In genomic region chr5:151553130-151553670, GRCh38 we compare ENCODE assay signal across 18 cellular contexts. TPM values are rescaled to one million over a fixed set of nuclear protein-coding genes. Genes with fewer than 3 reads are reported as not detected.
A peak's percentile ranks its signal among the peaks of the same experiment; 100 is the strongest.
DNase-seq lines count a peak whose midpoint lies in the region; ATAC-seq lines count a peak whose summit lies in the region.
"Had no signal": no experiment of that assay in that cellular context is flagged by ENCODE, and none has a peak within 500 bp of the region (broad histone marks: within the 10 kb centered on the region; RNA-seq: fewer than 3 reads in every experiment).

No MANE protein-coding gene starts in this region.

- peaks cover 1% of the 10 kb centered on the region for H3K27me3 Mint-ChIP-seq in dendritic cell treated with granulocyte-macrophage colony-stimulating factor and Interleukin-4, amounts not matched to agents 40 ng/mL and 50 ng/mL, for 4 days
- H3K27me3 Mint-ChIP-seq: CD4-positive, alpha-beta memory T cell; IgD-negative memory B cell had no signal

- no peaks in the 10 kb centered on the region for H3K9me3 Mint-ChIP-seq in dendritic cell treated with granulocyte-macrophage colony-stimulating factor and Interleukin-4, amounts not matched to agents 40 ng/mL and 50 ng/mL, for 4 days
- H3K9me3 Mint-ChIP-seq in stimulated activated effector memory CD8-positive, alpha-beta T cell treated with anti-CD3 and anti-CD28 coated beads, Interleukin-12 subunit alpha, Interleukin-12 subunit beta, amount 100 ng/mL, for 72 hours = no peaks in the 10 kb centered on the region
- H3K9me3 Mint-ChIP-seq: CD4-positive, alpha-beta memory T cell; GM23338; IgD-negative memory B cell had no signal

- H3K27ac Mint-ChIP-seq in dendritic cell treated with granulocyte-macrophage colony-stimulating factor and Interleukin-4, amounts not matched to agents 40 ng/mL and 50 ng/mL, for 4 days = peak overlapping the region; percentile 18
- peak overlapping the region; percentile 48 for H3K27ac Mint-ChIP-seq in stimulated activated effector memory CD8-positive, alpha-beta T cell treated with anti-CD3 and anti-CD28 coated beads, Interleukin-12 subunit alpha, Interleukin-12 subunit beta, amount 100 ng/mL, for 72 hours
- H3K27ac Mint-ChIP-seq: CD4-positive, alpha-beta memory T cell; GM23338 had no signal

- ATAC-seq in stimulated activated effector memory CD8-positive, alpha-beta T cell treated with anti-CD3 and anti-CD28 coated beads, Interleukin-12 subunit alpha, Interleukin-12 subunit beta, amount 100 ng/mL, for 72 hours = peak; percentile 22
- ATAC-seq in HG02763 (IDR thresholded peaks at IDR 0.05; ENCODE audit: unreplicated experiment) (no peak), GM21619 (IDR thresholded peaks at IDR 0.05; ENCODE audit: unreplicated experiment) (no peak)
- ATAC-seq: GM23338, HepG2 had no signal

- intact Hi-C loops in dendritic cell treated with granulocyte-macrophage colony-stimulating factor and Interleukin-4, amounts not matched to agents 40 ng/mL and 50 ng/mL, for 4 days (cut with micrococcal nuclease) = no loop called here

- peaks cover 17% of the 10 kb centered on the region for H3K4me1 Mint-ChIP-seq in dendritic cell treated with granulocyte-macrophage colony-stimulating factor and Interleukin-4, amounts not matched to agents 40 ng/mL and 50 ng/mL, for 4 days (ENCODE audit: low read depth)
- no peaks in the 10 kb centered on the region for H3K4me1 Mint-ChIP-seq in stimulated activated effector memory CD8-positive, alpha-beta T cell treated with anti-CD3 and anti-CD28 coated beads, Interleukin-12 subunit alpha, Interleukin-12 subunit beta, amount 100 ng/mL, for 72 hours
- H3K4me1 Mint-ChIP-seq: GM23338 had no signal

- no peaks in the 10 kb centered on the region for H3K36me3 Mint-ChIP-seq in dendritic cell treated with granulocyte-macrophage colony-stimulating factor and Interleukin-4, amounts not matched to agents 40 ng/mL and 50 ng/mL, for 4 days (ENCODE audit: low read depth)
- no peaks in the 10 kb centered on the region for H3K36me3 Mint-ChIP-seq in stimulated activated effector memory CD8-positive, alpha-beta T cell treated with anti-CD3 and anti-CD28 coated beads, Interleukin-12 subunit alpha, Interleukin-12 subunit beta, amount 100 ng/mL, for 72 hours
- H3K36me3 Mint-ChIP-seq: CD14-positive monocyte; CD4-positive, alpha-beta memory T cell; IgD-negative memory B cell had no signal

- peak; percentile 69 for DNase-seq in G401 (ENCODE audit: low spot score)
- peak; percentile 81 for DNase-seq in mesenteric fat pad (ENCODE audit: low spot score)
- DNase-seq in stimulated activated effector memory CD8-positive, alpha-beta T cell treated with anti-CD3 and anti-CD28 coated beads, Interleukin-12 subunit alpha, Interleukin-12 subunit beta, amount 100 ng/mL, for 72 hours (ENCODE audit: low spot score in 2 of 2) = no peak
- no peak for DNase-seq in iPS-NIHi11 (ENCODE audit: low spot score)
- DNase-seq: 8988T; CD4-positive, alpha-beta memory T cell; DMS53; DND-41; GDM1; HCEC 1CT had no signal

- in situ Hi-C loops in G401 (cut with HindIII; ENCODE audit: low sequenced_read_pairs) = no loop called here

- H3K4me3 Mint-ChIP-seq in dendritic cell treated with granulocyte-macrophage colony-stimulating factor and Interleukin-4, amounts not matched to agents 40 ng/mL and 50 ng/mL, for 4 days = no peak overlapping the region
- no peak overlapping the region for H3K4me3 Mint-ChIP-seq in stimulated activated effector memory CD8-positive, alpha-beta T cell treated with anti-CD3 and anti-CD28 coated beads, Interleukin-12 subunit alpha, Interleukin-12 subunit beta, amount 100 ng/mL, for 72 hours
- H3K4me3 Mint-ChIP-seq: CD14-positive monocyte; CD4-positive, alpha-beta memory T cell; GM23338; IgD-negative memory B cell had no signal

RNA-seq across cellular contexts. Expression of gene FAT2, which starts 37.9 kb away (rescaled TPM):
- total RNA-seq in G401 (2014; rRNA removed; shearing (Covaris generic)) = not detected in 2 replicates
- total RNA-seq in mesenteric fat pad = 0.51 TPM
- total RNA-seq: A673; CD4-positive, alpha-beta memory T cell; HepG2 had no signal

Comparison
In these comparisons a context has a peak if more than half of its experiments do, and no peak if none do; other contexts are left out.
1. DNase-seq: peak in G401 (single experiment) and mesenteric fat pad (single experiment); none in stimulated activated effector memory CD8-positive, alpha-beta T cell treated with anti-CD3 and anti-CD28 coated beads, Interleukin-12 subunit alpha, Interleukin-12 subunit beta, amount 100 ng/mL, for 72 hours (0 of 2) and iPS-NIHi11 (single experiment).